Comparison of ENCODE assay signal across 8 cellular contexts in genomic region chr12:122834921-122835692, GRCh38. TPM values are rescaled to one million over a fixed set of nuclear protein-coding genes. Genes with fewer than 3 reads are reported as not detected.
DNase-seq lines count a peak whose midpoint lies in the region; ATAC-seq and TF ChIP-seq lines count a peak whose summit lies in the region.

TSS of gene HIP1R (plus strand) at chr12:122835457. CDS start at chr12:122835551, 94 bp downstream.

- H3K4me3 ChIP-seq in BLaER1 treated with 17β-estradiol and CSF1 and Interleukin-3, amounts not matched to agents 10 nM and 100 nM: peak within 1 kb of the TSS; percentile 67 to 91 (median 79)
- peak within 1 kb of the TSS; percentile 81 for H3K4me3 ChIP-seq in GM23248
- H3K4me3 ChIP-seq in left ventricle myocardium inferior: peak within 1 kb of the TSS; percentile 83
- H3K4me3 ChIP-seq in rectal smooth muscle tissue (ENCODE audit: low read length): peak within 1 kb of the TSS; percentile 58

- peaks cover 6% of the 10 kb centered on the region for H3K27me3 Mint-ChIP-seq in activated naive CD8-positive, alpha-beta T cell treated with anti-CD3 and anti-CD28 coated beads, Interleukin-2, amount 50 U/mL, for 24 hours

- peak within 1 kb of the TSS in 10 of 11 experiments; percentile 29 to 78 (median 74); a peak in 18 of 22 replicates for H3K27ac ChIP-seq in BLaER1 treated with 17β-estradiol and CSF1 and Interleukin-3, amounts not matched to agents 10 nM and 100 nM
- peak within 1 kb of the TSS; percentile 13 for H3K27ac ChIP-seq in GM23248
- peak within 1 kb of the TSS; percentile 86 for H3K27ac ChIP-seq in left ventricle myocardium inferior (replicated peaks)
- H3K27ac ChIP-seq in rectal smooth muscle tissue (ENCODE audit: low read depth, low read length): no peak within 1 kb of the TSS

- peak within 1 kb of the TSS; percentile 91 for H3K27ac Mint-ChIP-seq in activated naive CD8-positive, alpha-beta T cell treated with anti-CD3 and anti-CD28 coated beads, Interleukin-2, amount 50 U/mL, for 24 hours

- H3K9me3 ChIP-seq in BLaER1 treated with 17β-estradiol and CSF1 and Interleukin-3, amounts not matched to agents 10 nM and 100 nM (replicated peaks in 1 of 11): no peaks in the 10 kb centered on the region
- H3K9me3 ChIP-seq in GM23248 (ENCODE audit: low read depth) (no peaks in the 10 kb centered on the region), left ventricle myocardium inferior (replicated peaks) (no peaks in the 10 kb centered on the region)

- peak within 1 kb of the TSS; percentile 81 to 99 (median 95) for H3K4me2 ChIP-seq in BLaER1 treated with 17β-estradiol and CSF1 and Interleukin-3, amounts not matched to agents 10 nM and 100 nM
- peak within 1 kb of the TSS; percentile 94 for H3K4me2 ChIP-seq in GM23248 (ENCODE audit: unreplicated experiment)

- intact Hi-C loops in left ventricle myocardium inferior (cut with micrococcal nuclease): no loop called here

- H3K9ac ChIP-seq in BLaER1 treated with 17β-estradiol and CSF1 and Interleukin-3, amounts not matched to agents 10 nM and 100 nM: peak within 1 kb of the TSS; percentile 74 to 91 (median 80)
- H3K9ac ChIP-seq in GM23248 (peak within 1 kb of the TSS; percentile 74), rectal smooth muscle tissue (ENCODE audit: low read length) (peak within 1 kb of the TSS; percentile 67)

- peaks cover 0 to 34% (median 0%) of the 10 kb centered on the region in 11 experiments; a peak in 7 of 22 replicates for H4K20me1 ChIP-seq in BLaER1 treated with 17β-estradiol and CSF1 and Interleukin-3, amounts not matched to agents 10 nM and 100 nM
- no peaks in the 10 kb centered on the region for H4K20me1 ChIP-seq in GM23248 (ENCODE audit: insufficient read depth)

- peak within 1 kb of the TSS; percentile 89 for H3K4me3 Mint-ChIP-seq in activated naive CD8-positive, alpha-beta T cell treated with anti-CD3 and anti-CD28 coated beads, Interleukin-2, amount 50 U/mL, for 24 hours

- H3K36me3 Mint-ChIP-seq in activated naive CD8-positive, alpha-beta T cell treated with anti-CD3 and anti-CD28 coated beads, Interleukin-2, amount 50 U/mL, for 24 hours (ENCODE audit: low read depth): no peaks in the 10 kb centered on the region

- TF ChIP-seq CTCF in left ventricle myocardium inferior (IDR thresholded peaks at IDR 0.05; ENCODE audit: borderline replicate concordance): no peak

- peaks cover 17% of the 10 kb centered on the region for H3K79me2 ChIP-seq in GM23248 (ENCODE audit: insufficient read depth)

- H3K36me3 ChIP-seq in BLaER1 treated with 17β-estradiol and CSF1 and Interleukin-3, amounts not matched to agents 10 nM and 100 nM: peaks cover 0 to 15% (median 0%) of the 10 kb centered on the region in 11 experiments; a peak in 5 of 22 replicates
- H3K36me3 ChIP-seq in GM23248 (ENCODE audit: low read depth) (no peaks in the 10 kb centered on the region), left ventricle myocardium inferior (no peaks in the 10 kb centered on the region), rectal smooth muscle tissue (ENCODE audit: control insufficient read depth, insufficient read depth, low read length) (no peaks in the 10 kb centered on the region)

- peak; percentile 61 for DNase-seq in GM23248
- DNase-seq in SK-MEL-5 (ENCODE audit: low read depth, low spot score): no peak
- peak; percentile 72 for DNase-seq in activated naive CD8-positive, alpha-beta T cell treated with anti-CD3 and anti-CD28 coated beads, Interleukin-2, amount 50 U/mL, for 24 hours
- no peak for DNase-seq in left ventricle myocardium inferior
- no peak for DNase-seq in amniotic stem cell (lab: John Stamatoyannopoulos, UW)

- peaks cover 16 to 51% (median 43%) of the 10 kb centered on the region in 10 experiments for H3K4me1 ChIP-seq in BLaER1 treated with 17β-estradiol and CSF1 and Interleukin-3, amounts not matched to agents 10 nM and 100 nM
- H3K4me1 ChIP-seq in GM23248 (ENCODE audit: insufficient read depth): peaks cover 19% of the 10 kb centered on the region
- peaks cover 34% of the 10 kb centered on the region for H3K4me1 ChIP-seq in left ventricle myocardium inferior
- peaks cover 2% of the 10 kb centered on the region for H3K4me1 ChIP-seq in rectal smooth muscle tissue (ENCODE audit: control insufficient read depth, insufficient read depth, low read length)

- ATAC-seq in activated naive CD8-positive, alpha-beta T cell treated with anti-CD3 and anti-CD28 coated beads, Interleukin-2, amount 50 U/mL, for 24 hours: peak; percentile 53
- no peak for ATAC-seq in HG03196 (IDR thresholded peaks at IDR 0.05; ENCODE audit: unreplicated experiment)

- H3K27me3 ChIP-seq in BLaER1 treated with 17β-estradiol and CSF1 and Interleukin-3, amounts not matched to agents 10 nM and 100 nM: peaks cover 0 to 21% (median 0%) of the 10 kb centered on the region in 11 experiments; a peak in 3 of 22 replicates
- H3K27me3 ChIP-seq in GM23248 (replicated peaks; ENCODE audit: insufficient read depth): no peaks in the 10 kb centered on the region
- H3K27me3 ChIP-seq in left ventricle myocardium inferior (ENCODE audit: low read depth): no peaks in the 10 kb centered on the region
- H3K27me3 ChIP-seq in rectal smooth muscle tissue (ENCODE audit: control insufficient read depth, insufficient read depth, low read length): no peaks in the 10 kb centered on the region

- H3K9me3 Mint-ChIP-seq in activated naive CD8-positive, alpha-beta T cell treated with anti-CD3 and anti-CD28 coated beads, Interleukin-2, amount 50 U/mL, for 24 hours: no peaks in the 10 kb centered on the region

- H3K4me1 Mint-ChIP-seq in activated naive CD8-positive, alpha-beta T cell treated with anti-CD3 and anti-CD28 coated beads, Interleukin-2, amount 50 U/mL, for 24 hours: peaks cover 45% of the 10 kb centered on the region

- WGBS in GM23248 (ENCODE audit: low coverage in 1 of 2, low lambda C conversion rate in 2 of 2, missing lambda C conversion rate in 2 of 2), 2 experiments: 0 to 2% methylated on average over 5 to 42 of the region's 76 CpGs

- peak within 1 kb of the TSS; percentile 84 for H2AFZ ChIP-seq in GM23248

- in situ Hi-C loops in GM23248 (cut with MboI): no loop called here
- in situ Hi-C loops in SK-MEL-5 (cut with HindIII; ENCODE audit: low pct_unique_long_range_greater_than_20kb, low sequenced_read_pairs): no loop called here

- peaks cover 5% of the 10 kb centered on the region; the same call in 1 of the 2 replicates for H3F3A ChIP-seq in GM23248 (ENCODE audit: insufficient read depth)

- H3K9me2 ChIP-seq in GM23248 (ENCODE audit: insufficient read depth): no peaks in the 10 kb centered on the region

RNA-seq across cellular contexts. Expression of gene HIP1R, which starts in this region (rescaled TPM):
- total RNA-seq in GM23248 (2014; rRNA removed; shearing (Covaris generic)): 16.3 and 16.4 TPM in 2 replicates
- 7.1 and 7.6 TPM in 2 replicates for polyA plus RNA-seq in GM23248 (2016; fragmentation: Nextera tagmentation; extraction: Ambion mirVana)
- 30.7 and 52.7 TPM in 2 replicates for total RNA-seq in SK-MEL-5 (2014; rRNA removed; shearing (Covaris generic))
- 39.1 and 46.0 TPM in 2 replicates for polyA plus RNA-seq in SK-MEL-5 (2015; cell fraction: cytosol; rRNA removed)
- polyA plus RNA-seq in SK-MEL-5 (2015; cell fraction: nucleus; rRNA removed): 241 and 244 TPM in 2 replicates
- total RNA-seq in left ventricle myocardium inferior: 11.2 TPM

Comparison
In these comparisons a context has a peak if more than half of its experiments do, and no peak if none do; other contexts are left out.
1. DNase-seq: peak in GM23248 (single experiment) and activated naive CD8-positive, alpha-beta T cell treated with anti-CD3 and anti-CD28 coated beads, Interleukin-2, amount 50 U/mL, for 24 hours (single experiment); none in SK-MEL-5 (single experiment), left ventricle myocardium inferior (single experiment) and amniotic stem cell (single experiment).
2. Peak in every context shown above with its lines, with median percentiles within 50 percentile points of each other: H3K4me3 ChIP-seq and H3K9ac ChIP-seq.